Comparison of ENCODE assay signal across 20 cellular contexts in the genomic region with DNA sequence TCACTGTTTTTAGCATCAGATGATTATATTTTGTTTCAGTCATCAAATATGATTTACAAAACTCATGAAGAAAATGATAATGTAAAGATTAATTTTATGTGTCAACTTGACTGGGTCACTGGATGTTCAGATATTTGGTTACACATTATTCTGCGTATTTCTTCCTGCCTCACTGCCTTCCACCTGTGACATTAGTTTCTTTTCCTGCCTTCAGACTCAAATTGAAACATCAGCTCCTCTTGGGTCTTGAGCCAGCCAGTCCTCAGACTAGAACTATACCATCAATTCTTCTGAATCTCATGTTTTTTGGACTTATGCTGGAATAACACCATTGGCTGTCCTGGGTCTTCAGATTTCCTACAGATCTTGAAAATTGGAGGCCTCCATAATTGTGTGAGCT.
A peak's percentile ranks its signal among the peaks of the same experiment; 100 is the strongest.
DNase-seq lines count a peak whose midpoint lies in the region; ATAC-seq and TF ChIP-seq lines count a peak whose summit lies in the region.
"Had no signal": no experiment of that assay in that cellular context is flagged by ENCODE, and none has a peak within 500 bp of the region (broad histone marks: within the 10 kb centered on the region; RNA-seq: fewer than 3 reads in every experiment).

No MANE protein-coding gene starts in this region.

- no peak for TF ChIP-seq POLR2A in Peyer's patch (IDR thresholded peaks at IDR 0.05)

- TF ChIP-seq CTCF in Peyer's patch (IDR thresholded peaks at IDR 0.05) = no peak

- in situ Hi-C loops in KBM-7 (cut with MboI; ENCODE audit: low pct_unique_long_range_greater_than_20kb, low sequenced_read_pairs) = no loop called here

- H3K27me3 ChIP-seq in Peyer's patch = no peaks in the 10 kb centered on the region
- H3K27me3 ChIP-seq: ascending aorta, ovary, vagina had no signal

- H3K9me3 ChIP-seq in Peyer's patch = no peaks in the 10 kb centered on the region
- H3K9me3 ChIP-seq: ascending aorta, HAP-1, ovary, vagina had no signal

- no peaks in the 10 kb centered on the region for H3K4me1 ChIP-seq in Peyer's patch
- H3K4me1 ChIP-seq: ascending aorta, vagina had no signal

- H3K4me3 ChIP-seq in Peyer's patch = no peak overlapping the region
- H3K4me3 ChIP-seq: ascending aorta, HAP-1, ovary, vagina had no signal

- no peak overlapping the region for H3K27ac ChIP-seq in Peyer's patch
- H3K27ac ChIP-seq: ascending aorta, ovary, vagina, VCaP had no signal

- peak; percentile 98 for ATAC-seq in GM18508 (IDR thresholded peaks at IDR 0.05; ENCODE audit: insufficient read depth, unreplicated experiment)
- peak; percentile 31 for ATAC-seq in GM19468 (IDR thresholded peaks at IDR 0.05; ENCODE audit: extremely low read depth, unreplicated experiment)
- ATAC-seq in HG02840 (IDR thresholded peaks at IDR 0.05; ENCODE audit: low FRiP score, unreplicated experiment) = peak; percentile 88
- ATAC-seq in HG03378 (IDR thresholded peaks at IDR 0.05; ENCODE audit: unreplicated experiment) = peak; percentile 88

- DNase-seq in NCI-H2029 (lab: John Stamatoyannopoulos, UW) = no peak
- DNase-seq in Peyer's patch = no peak
- DNase-seq in stimulated activated CD4-positive, alpha-beta T cell treated with anti-CD3 and anti-CD28 coated beads, Interleukin-4, amount 100 ng/mL, for 1 hour = no peak
- DNase-seq in KBM-7 = no peak
- DNase-seq: activated CD8-positive, alpha-beta memory T cell treated with anti-CD3 and anti-CD28 coated beads for 24 hours; activated gamma-delta T cell; NCI-H1694 treated with DMSO at 0.1 percent for 48 hours; NCI-H510A treated with DMSO at 0.1 percent for 48 hours; OCI-M1; ovary; small intestine; stimulated activated naive CD4-positive, alpha-beta T cell treated with Interleukin-2 at 50 U/mL for 16 hours had no signal

- H3K36me3 ChIP-seq in Peyer's patch = no peaks in the 10 kb centered on the region
- H3K36me3 ChIP-seq: ascending aorta, HAP-1, ovary, vagina had no signal

Comparison
In these comparisons a context has a peak if more than half of its experiments do, and no peak if none do; other contexts are left out.
1. ATAC-seq: peak in every context shown above with its lines; median percentile 98 in GM18508; 88 in HG02840; 88 in HG03378; 31 in GM19468.